22 cellular contexts compared by ENCODE assay signal in the genomic region with DNA sequence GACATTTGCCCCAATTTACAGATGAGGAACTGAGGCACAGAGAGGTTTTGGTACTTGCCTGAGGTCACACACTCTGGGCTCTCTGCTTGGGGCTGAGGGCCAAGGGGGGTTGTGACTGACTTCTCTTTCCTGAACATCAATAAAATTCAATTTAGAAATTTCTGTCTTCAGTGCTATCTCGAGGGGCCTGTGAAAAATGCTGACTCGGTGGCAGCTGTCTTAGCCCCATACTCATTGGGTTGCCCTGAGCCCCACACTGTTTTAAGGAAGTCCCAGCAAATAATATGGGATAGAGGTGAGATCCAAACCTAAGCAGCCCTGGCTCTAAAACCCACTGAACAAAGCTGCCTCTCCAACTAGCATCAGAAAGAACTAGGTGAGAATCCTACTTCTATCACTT.
"Had no signal": no experiment of that assay in that cellular context is flagged by ENCODE, and none has a peak within 500 bp of the region (broad histone marks: within the 10 kb centered on the region; RNA-seq: fewer than 3 reads in every experiment).

No MANE protein-coding gene starts in this region.

- H3K27ac ChIP-seq: gastrocnemius medialis, lower lobe of right lung, prostate gland, right atrium auricular region, skin epidermis, spleen, thoracic aorta, tibial nerve, upper lobe of left lung, uterus had no signal

- DNase-seq: cortex of kidney; effector memory CD8-positive, alpha-beta T cell; foreskin fibroblast; gastrocnemius medialis; left ventricle myocardium superior; lower lobe of right lung; naive thymus-derived CD8-positive, alpha-beta T cell; nephron progenitor cell; nucleus accumbens; spleen; stimulated activated CD4-positive, alpha-beta T cell treated with anti-CD3 and anti-CD28 coated beads, Interleukin-15, amount 100 ng/mL, for 24 hours; stimulated activated CD4-positive, alpha-beta T cell treated with anti-CD3 and anti-CD28 coated beads, Interleukin-2, amount 100 ng/mL, for 48 hours; stimulated activated naive B cell treated with anti-CD40 and anti-IgM and Interleukin-4, amounts not matched to agents 10 μg/mL and 1 μg/mL and 100 μg/mL, for 72 hours; upper lobe of left lung; uterus had no signal

- ATAC-seq: effector memory CD8-positive, alpha-beta T cell; gastrocnemius medialis; left ventricle myocardium superior; lower lobe of right lung; naive thymus-derived CD8-positive, alpha-beta T cell; stimulated activated naive B cell treated with anti-CD40 and anti-IgM and Interleukin-4, amounts not matched to agents 10 μg/mL and 1 μg/mL and 100 μg/mL, for 72 hours had no signal

- FAIRE-seq: endometrium, keratinocyte had no signal

- H3K4me3 ChIP-seq: gastrocnemius medialis, lower lobe of right lung, prostate gland, right atrium auricular region, skin epidermis, spleen, thoracic aorta, tibial nerve, upper lobe of left lung, uterus had no signal

- H3K9me3 ChIP-seq: gastrocnemius medialis, lower lobe of right lung, prostate gland, right atrium auricular region, spleen, thoracic aorta, tibial nerve, upper lobe of left lung, uterus had no signal

- H3K27me3 ChIP-seq: gastrocnemius medialis, right atrium auricular region, spleen, tibial nerve, upper lobe of left lung, uterus had no signal

- H3K4me1 ChIP-seq: gastrocnemius medialis, prostate gland, right atrium auricular region, uterus had no signal

- H3K36me3 ChIP-seq: prostate gland, uterus had no signal
